Comparison of ENCODE assay signal across 8 cellular contexts in the genomic region with DNA sequence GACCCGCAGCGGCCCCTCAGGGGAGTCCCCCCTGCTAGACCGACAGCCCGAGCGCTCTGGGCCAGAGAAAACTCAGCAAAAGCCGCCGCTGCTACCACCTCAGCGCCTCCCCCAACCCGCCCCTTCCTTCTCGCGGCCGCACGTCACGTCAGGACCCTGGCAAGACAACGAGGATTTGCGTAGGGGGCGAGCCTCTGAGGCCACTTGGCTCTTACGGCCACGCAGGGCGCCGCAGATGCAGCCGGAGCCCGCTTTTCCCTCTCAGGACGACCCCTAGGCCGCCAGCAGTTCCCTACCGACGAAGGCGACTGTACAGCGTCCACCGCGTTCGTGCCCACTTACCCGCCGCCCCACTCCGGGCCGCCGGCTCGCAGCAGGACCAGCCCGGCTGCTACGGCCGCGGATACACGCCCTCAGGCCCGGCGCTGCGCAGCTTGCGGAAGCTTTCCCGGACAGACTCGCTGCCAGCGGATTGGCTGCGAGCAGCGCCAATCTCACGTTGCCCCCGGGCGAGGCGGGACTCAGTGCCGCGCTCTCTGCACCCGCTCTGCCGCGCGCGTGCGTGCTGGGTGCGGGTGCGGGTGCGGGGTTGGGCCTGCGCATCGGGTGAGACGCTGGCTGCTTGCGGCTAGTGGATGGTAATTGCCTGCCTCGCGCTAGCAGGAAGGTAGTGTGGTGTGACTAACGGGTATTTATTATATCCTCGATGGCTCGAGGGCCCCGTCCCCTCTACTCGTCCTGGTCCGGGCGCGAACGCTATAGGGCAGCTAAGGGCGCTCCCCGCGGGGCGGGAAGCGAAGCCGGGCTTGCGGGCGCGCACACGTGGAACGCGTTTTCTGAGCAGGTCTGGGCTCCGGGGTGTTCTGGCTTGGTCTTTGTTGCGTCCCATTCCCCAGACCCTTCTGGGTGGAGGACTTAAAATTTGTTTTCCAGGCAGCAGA. TPM values are rescaled to one million over a fixed set of nuclear protein-coding genes. Genes with fewer than 3 reads are reported as not detected.
DNase-seq lines count a peak whose midpoint lies in the region; ATAC-seq and TF ChIP-seq lines count a peak whose summit lies in the region.

A gene with protein sequence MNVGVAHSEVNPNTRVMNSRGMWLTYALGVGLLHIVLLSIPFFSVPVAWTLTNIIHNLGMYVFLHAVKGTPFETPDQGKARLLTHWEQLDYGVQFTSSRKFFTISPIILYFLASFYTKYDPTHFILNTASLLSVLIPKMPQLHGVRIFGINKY (minus strand): TSS at position 413 of the 941 bp plus-strand sequence. CDS start 1,744 bp downstream, outside the sequence.
A gene (plus strand): TSS at position 524 of the 941 bp plus-strand sequence. CDS start 7,360 bp downstream, outside the sequence.

- H3K9ac ChIP-seq in mucosa of rectum (ENCODE audit: low read depth in 1 of 2, low read length in 2 of 2) = peak within 1 kb of the TSS; percentile 92 to 94

- peaks cover 90% of the 10 kb centered on the region for H3K36me3 Mint-ChIP-seq in activated T-cell treated with anti-CD3 and anti-CD28 coated beads, Interleukin-2, amount 50 U/mL, for 24 hours (ENCODE audit: low read depth)

- H3K27ac ChIP-seq in mucosa of rectum (ENCODE audit: low read depth in 2 of 2, low read length in 2 of 2) = peak within 1 kb of the TSS; percentile 96 to 97

- H3K4me1 Mint-ChIP-seq in activated T-cell treated with anti-CD3 and anti-CD28 coated beads, Interleukin-2, amount 50 U/mL, for 24 hours (ENCODE audit: low read depth) = peaks cover 57% of the 10 kb centered on the region

- H3K27me3 ChIP-seq in mucosa of rectum (ENCODE audit: control insufficient read depth in 2 of 2, insufficient read depth in 2 of 2, low read length in 2 of 2) = no peaks in the 10 kb centered on the region

- no peaks in the 10 kb centered on the region for H3K27me3 Mint-ChIP-seq in activated T-cell treated with anti-CD3 and anti-CD28 coated beads, Interleukin-2, amount 50 U/mL, for 24 hours

- H3K4me3 Mint-ChIP-seq in activated T-cell treated with anti-CD3 and anti-CD28 coated beads, Interleukin-2, amount 50 U/mL, for 24 hours = peak within 1 kb of the TSS; percentile 95

- H3K4me3 ChIP-seq in mucosa of rectum (ENCODE audit: low read length in 2 of 2) = peak within 1 kb of the TSS; percentile 94 to 95

- peak; percentile 95 for ATAC-seq in GM21737 (IDR thresholded peaks at IDR 0.05; ENCODE audit: unreplicated experiment)

- H3K36me3 ChIP-seq in mucosa of rectum (ENCODE audit: control insufficient read depth in 2 of 2, insufficient read depth in 2 of 2, low read length in 2 of 2) = peaks cover 13% of the 10 kb centered on the region in 2 donors

- DNase-seq in DMS79 (lab: John Stamatoyannopoulos, UW) (peak; percentile 81), KG1 (lab: John Stamatoyannopoulos, UW) (peak; percentile 92), erythroblast (lab: John Stamatoyannopoulos, UW) (peak; percentile 98)
- peak; percentile 96 for DNase-seq in activated T-cell treated with anti-CD3 and anti-CD28 coated beads, Interleukin-2, amount 50 U/mL, for 24 hours
- DNase-seq in stimulated activated CD8-positive, alpha-beta memory T cell treated with anti-CD3 and anti-CD28 coated beads, Interleukin-4, amount 100 ng/mL, for 4 hours (ENCODE audit: low read depth in 2 of 2, low spot score in 1 of 2) = peak; percentile 77 to 90

- no peaks in the 10 kb centered on the region for H3K9me3 ChIP-seq in mucosa of rectum (ENCODE audit: control insufficient read depth in 2 of 2, low read length in 2 of 2)

- peak within 1 kb of the TSS; percentile 96 for H3K27ac Mint-ChIP-seq in activated T-cell treated with anti-CD3 and anti-CD28 coated beads, Interleukin-2, amount 50 U/mL, for 24 hours

- peak; percentile 94 for TF ChIP-seq POLR2A in erythroblast (IDR thresholded peaks at IDR 0.05; ENCODE audit: low read length)

- H3K9me3 Mint-ChIP-seq in activated T-cell treated with anti-CD3 and anti-CD28 coated beads, Interleukin-2, amount 50 U/mL, for 24 hours = no peaks in the 10 kb centered on the region

- H3K4me1 ChIP-seq in mucosa of rectum (ENCODE audit: control insufficient read depth in 2 of 2, insufficient read depth in 2 of 2, low read length in 2 of 2) = peaks cover 11 to 16% of the 10 kb centered on the region in 2 donors

TF ChIP-seq in PFSK-1, 5 proteins besides CTCF, POLR2A, EP300 and RAD21:
- TF ChIP-seq POLR2AphosphoS5 (IDR thresholded peaks at IDR 0.05; ENCODE audit: low read depth, low read length) = peak; percentile 88
- TF ChIP-seq, protein P1, sequence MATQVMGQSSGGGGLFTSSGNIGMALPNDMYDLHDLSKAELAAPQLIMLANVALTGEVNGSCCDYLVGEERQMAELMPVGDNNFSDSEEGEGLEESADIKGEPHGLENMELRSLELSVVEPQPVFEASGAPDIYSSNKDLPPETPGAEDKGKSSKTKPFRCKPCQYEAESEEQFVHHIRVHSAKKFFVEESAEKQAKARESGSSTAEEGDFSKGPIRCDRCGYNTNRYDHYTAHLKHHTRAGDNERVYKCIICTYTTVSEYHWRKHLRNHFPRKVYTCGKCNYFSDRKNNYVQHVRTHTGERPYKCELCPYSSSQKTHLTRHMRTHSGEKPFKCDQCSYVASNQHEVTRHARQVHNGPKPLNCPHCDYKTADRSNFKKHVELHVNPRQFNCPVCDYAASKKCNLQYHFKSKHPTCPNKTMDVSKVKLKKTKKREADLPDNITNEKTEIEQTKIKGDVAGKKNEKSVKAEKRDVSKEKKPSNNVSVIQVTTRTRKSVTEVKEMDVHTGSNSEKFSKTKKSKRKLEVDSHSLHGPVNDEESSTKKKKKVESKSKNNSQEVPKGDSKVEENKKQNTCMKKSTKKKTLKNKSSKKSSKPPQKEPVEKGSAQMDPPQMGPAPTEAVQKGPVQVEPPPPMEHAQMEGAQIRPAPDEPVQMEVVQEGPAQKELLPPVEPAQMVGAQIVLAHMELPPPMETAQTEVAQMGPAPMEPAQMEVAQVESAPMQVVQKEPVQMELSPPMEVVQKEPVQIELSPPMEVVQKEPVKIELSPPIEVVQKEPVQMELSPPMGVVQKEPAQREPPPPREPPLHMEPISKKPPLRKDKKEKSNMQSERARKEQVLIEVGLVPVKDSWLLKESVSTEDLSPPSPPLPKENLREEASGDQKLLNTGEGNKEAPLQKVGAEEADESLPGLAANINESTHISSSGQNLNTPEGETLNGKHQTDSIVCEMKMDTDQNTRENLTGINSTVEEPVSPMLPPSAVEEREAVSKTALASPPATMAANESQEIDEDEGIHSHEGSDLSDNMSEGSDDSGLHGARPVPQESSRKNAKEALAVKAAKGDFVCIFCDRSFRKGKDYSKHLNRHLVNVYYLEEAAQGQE (IDR thresholded peaks at IDR 0.05; ENCODE audit: insufficient read depth in 1 of 2, low read depth in 2 of 2, low read length in 2 of 2) = 0 out of 4 replicates have a peak, but pooled peaks of 1 of the 2 experiments have one; percentile 29
- TF ChIP-seq SIN3A (IDR thresholded peaks at IDR 0.05; ENCODE audit: borderline replicate concordance, insufficient read depth, low read length) = peak; percentile 49; the same call in 1 of the 2 replicates
- peak; percentile 81 for TF ChIP-seq FOXP2 (optimal IDR thresholded peaks at IDR 0.05; ENCODE audit: borderline replicate concordance, extremely low read depth, extremely low read length, insufficient read depth)
- no peak; the same call in none of the 2 replicates for TF ChIP-seq TAF1 (IDR thresholded peaks at IDR 0.05; ENCODE audit: borderline replicate concordance, insufficient read depth, low read length)

RNA-seq across cellular contexts. Expression of the first gene that starts in this region (rescaled TPM):
- polyA plus RNA-seq in PFSK-1 (2012; ENCODE audit: insufficient read length, low read depth) = 25.8 TPM

RNA-seq across cellular contexts. Expression of the second gene that starts in this region (rescaled TPM):
- polyA plus RNA-seq in PFSK-1 (2012; ENCODE audit: insufficient read length, low read depth) = 16.0 TPM

Comparison
In these comparisons a context has a peak if more than half of its experiments do, and no peak if none do; other contexts are left out.
1. Peak in every context shown above with its lines: DNase-seq, ATAC-seq, H3K4me3 ChIP-seq and H3K27ac ChIP-seq.